ENCODE assay signal across 1 cellular context in genomic region chr6:56693246-56693607, GRCh38.
TF ChIP-seq lines count a peak whose summit lies in the region.

No MANE protein-coding gene starts in this region.

TF ChIP-seq in IMR-90, 13 proteins besides CTCF, POLR2A, EP300 and RAD21:
- TF ChIP-seq CEBPB (IDR thresholded peaks at IDR 0.05; ENCODE audit: low read depth, low read length) (0 out of 2 replicates have a peak, but pooled peaks have one; percentile 27), MAFK (IDR thresholded peaks at IDR 0.05; ENCODE audit: low read depth, low read length) (0 out of 2 replicates have a peak, but pooled peaks have one; percentile 12), MAZ (IDR thresholded peaks at IDR 0.05; ENCODE audit: borderline replicate concordance, low read depth, low read length) (no peak), CHD1 (IDR thresholded peaks at IDR 0.05; ENCODE audit: low read depth, low read length) (no peak), ELK1 (IDR thresholded peaks at IDR 0.05; ENCODE audit: borderline replicate concordance, low read depth, low read length) (no peak), BHLHE40 (IDR thresholded peaks at IDR 0.05; ENCODE audit: low read depth, low read length) (peak; percentile 86)
